In genomic region chr19:40442328-40443130, GRCh38 we compare ENCODE assay signal across 1 cellular context.
TF ChIP-seq lines count a peak whose summit lies in the region.

No MANE protein-coding gene starts in this region.

TF ChIP-seq in HEK293, 187 proteins besides CTCF, POLR2A, EP300 and RAD21 (continued from another document and continues in another):
- TF ChIP-seq ZFP69B (tag by site-specific recombination; IDR thresholded peaks at IDR 0.05), result peak; percentile 70
- peak; percentile 34 for TF ChIP-seq ZNF600 (tag by site-specific recombination; IDR thresholded peaks at IDR 0.05)
- peak; percentile 86 for TF ChIP-seq ZNF394 (tag by site-specific recombination; IDR thresholded peaks at IDR 0.05; ENCODE audit: borderline replicate concordance)
- TF ChIP-seq SCRT2 (tag by site-specific recombination; IDR thresholded peaks at IDR 0.05), result no peak; the same call in 1 of the 2 replicates
- TF ChIP-seq ZNF664 (tag by site-specific recombination; IDR thresholded peaks at IDR 0.05), result peak; percentile 100
- peak; percentile 55; the same call in 1 of the 2 replicates for TF ChIP-seq ZFP37 (tag by site-specific recombination; IDR thresholded peaks at IDR 0.05)
- TF ChIP-seq ZNF830 (tag by site-specific recombination; IDR thresholded peaks at IDR 0.05; ENCODE audit: low read depth), result no peak
- no peak for TF ChIP-seq ZNF211 (tag by site-specific recombination; IDR thresholded peaks at IDR 0.05; ENCODE audit: low read depth)
- no peak for TF ChIP-seq ZNF202 (tag by site-specific recombination; IDR thresholded peaks at IDR 0.05; ENCODE audit: borderline replicate concordance)
- peak; percentile 84 for TF ChIP-seq ZSCAN30 (tag by site-specific recombination; IDR thresholded peaks at IDR 0.05)
- no peak for TF ChIP-seq ZNF433 (tag by site-specific recombination; IDR thresholded peaks at IDR 0.05; ENCODE audit: low read depth)
- no peak for TF ChIP-seq BCL11B (tag by site-specific recombination; IDR thresholded peaks at IDR 0.05; ENCODE audit: low read depth)
- TF ChIP-seq OSR2 (tag by site-specific recombination; IDR thresholded peaks at IDR 0.05), result peak; percentile 91
- TF ChIP-seq, protein P1, sequence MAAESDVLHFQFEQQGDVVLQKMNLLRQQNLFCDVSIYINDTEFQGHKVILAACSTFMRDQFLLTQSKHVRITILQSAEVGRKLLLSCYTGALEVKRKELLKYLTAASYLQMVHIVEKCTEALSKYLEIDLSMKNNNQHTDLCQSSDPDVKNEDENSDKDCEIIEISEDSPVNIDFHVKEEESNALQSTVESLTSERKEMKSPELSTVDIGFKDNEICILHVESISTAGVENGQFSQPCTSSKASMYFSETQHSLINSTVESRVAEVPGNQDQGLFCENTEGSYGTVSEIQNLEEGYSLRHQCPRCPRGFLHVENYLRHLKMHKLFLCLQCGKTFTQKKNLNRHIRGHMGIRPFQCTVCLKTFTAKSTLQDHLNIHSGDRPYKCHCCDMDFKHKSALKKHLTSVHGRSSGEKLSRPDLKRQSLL (tag by site-specific recombination; IDR thresholded peaks at IDR 0.05), result 0 out of 2 replicates have a peak, but pooled peaks have one; percentile 25
- TF ChIP-seq ZNF366 (tag by site-specific recombination; conservative IDR thresholded peaks at IDR 0.05), result no peak
- no peak for TF ChIP-seq ZNF426 (tag by site-specific recombination; IDR thresholded peaks at IDR 0.05)
- TF ChIP-seq ELK4 (IDR thresholded peaks at IDR 0.05; ENCODE audit: borderline replicate concordance, low read depth, low read length), result no peak
- no peak for TF ChIP-seq ZNF670 (tag by site-specific recombination; IDR thresholded peaks at IDR 0.05; ENCODE audit: low read depth)
- no peak for TF ChIP-seq ZNF544 (tag by site-specific recombination; IDR thresholded peaks at IDR 0.05)
- TF ChIP-seq ZNF76 (tag by site-specific recombination; IDR thresholded peaks at IDR 0.05; ENCODE audit: borderline replicate concordance, low read depth), result no peak
- TF ChIP-seq ZNF184 (tag by site-specific recombination; IDR thresholded peaks at IDR 0.05), result peak; percentile 12; the same call in 1 of the 2 replicates
- no peak for TF ChIP-seq ZNF777 (tag by site-specific recombination; IDR thresholded peaks at IDR 0.05; ENCODE audit: borderline replicate concordance)
- no peak for TF ChIP-seq ZNF214 (tag by site-specific recombination; IDR thresholded peaks at IDR 0.05; ENCODE audit: borderline replicate concordance)
- TF ChIP-seq, protein P2, sequence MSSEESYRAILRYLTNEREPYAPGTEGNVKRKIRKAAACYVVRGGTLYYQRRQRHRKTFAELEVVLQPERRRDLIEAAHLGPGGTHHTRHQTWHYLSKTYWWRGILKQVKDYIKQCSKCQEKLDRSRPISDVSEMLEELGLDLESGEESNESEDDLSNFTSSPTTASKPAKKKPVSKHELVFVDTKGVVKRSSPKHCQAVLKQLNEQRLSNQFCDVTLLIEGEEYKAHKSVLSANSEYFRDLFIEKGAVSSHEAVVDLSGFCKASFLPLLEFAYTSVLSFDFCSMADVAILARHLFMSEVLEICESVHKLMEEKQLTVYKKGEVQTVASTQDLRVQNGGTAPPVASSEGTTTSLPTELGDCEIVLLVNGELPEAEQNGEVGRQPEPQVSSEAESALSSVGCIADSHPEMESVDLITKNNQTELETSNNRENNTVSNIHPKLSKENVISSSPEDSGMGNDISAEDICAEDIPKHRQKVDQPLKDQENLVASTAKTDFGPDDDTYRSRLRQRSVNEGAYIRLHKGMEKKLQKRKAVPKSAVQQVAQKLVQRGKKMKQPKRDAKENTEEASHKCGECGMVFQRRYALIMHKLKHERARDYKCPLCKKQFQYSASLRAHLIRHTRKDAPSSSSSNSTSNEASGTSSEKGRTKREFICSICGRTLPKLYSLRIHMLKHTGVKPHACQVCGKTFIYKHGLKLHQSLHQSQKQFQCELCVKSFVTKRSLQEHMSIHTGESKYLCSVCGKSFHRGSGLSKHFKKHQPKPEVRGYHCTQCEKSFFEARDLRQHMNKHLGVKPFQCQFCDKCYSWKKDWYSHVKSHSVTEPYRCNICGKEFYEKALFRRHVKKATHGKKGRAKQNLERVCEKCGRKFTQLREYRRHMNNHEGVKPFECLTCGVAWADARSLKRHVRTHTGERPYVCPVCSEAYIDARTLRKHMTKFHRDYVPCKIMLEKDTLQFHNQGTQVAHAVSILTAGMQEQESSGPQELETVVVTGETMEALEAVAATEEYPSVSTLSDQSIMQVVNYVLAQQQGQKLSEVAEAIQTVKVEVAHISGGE (tag by site-specific recombination; conservative IDR thresholded peaks at IDR 0.05; ENCODE audit: low read depth), result no peak
- no peak for TF ChIP-seq ZNF391 (tag by site-specific recombination; IDR thresholded peaks at IDR 0.05; ENCODE audit: borderline replicate concordance, low read depth)
- TF ChIP-seq ZNF692 (tag by site-specific recombination; IDR thresholded peaks at IDR 0.05), result no peak; the same call in 1 of the 2 replicates
- no peak for TF ChIP-seq ZNF596 (tag by site-specific recombination; IDR thresholded peaks at IDR 0.05)
- no peak for TF ChIP-seq ZNF133 (tag by site-specific recombination; IDR thresholded peaks at IDR 0.05)
- TF ChIP-seq ZBTB17 (tag by site-specific recombination; IDR thresholded peaks at IDR 0.05), result peak; percentile 83
- TF ChIP-seq TSHZ1 (tag by site-specific recombination; IDR thresholded peaks at IDR 0.05; ENCODE audit: borderline replicate concordance), result no peak
- no peak for TF ChIP-seq ZNF654 (tag by site-specific recombination; IDR thresholded peaks at IDR 0.05; ENCODE audit: low read depth)
- TF ChIP-seq ZNF501 (tag by site-specific recombination; IDR thresholded peaks at IDR 0.05), result peak; percentile 12; the same call in 1 of the 2 replicates
- no peak for TF ChIP-seq KLF7 (tag by site-specific recombination; IDR thresholded peaks at IDR 0.05; ENCODE audit: borderline replicate concordance)
- no peak for TF ChIP-seq ZNF624 (tag by site-specific recombination; IDR thresholded peaks at IDR 0.05)
- TF ChIP-seq, protein P3, sequence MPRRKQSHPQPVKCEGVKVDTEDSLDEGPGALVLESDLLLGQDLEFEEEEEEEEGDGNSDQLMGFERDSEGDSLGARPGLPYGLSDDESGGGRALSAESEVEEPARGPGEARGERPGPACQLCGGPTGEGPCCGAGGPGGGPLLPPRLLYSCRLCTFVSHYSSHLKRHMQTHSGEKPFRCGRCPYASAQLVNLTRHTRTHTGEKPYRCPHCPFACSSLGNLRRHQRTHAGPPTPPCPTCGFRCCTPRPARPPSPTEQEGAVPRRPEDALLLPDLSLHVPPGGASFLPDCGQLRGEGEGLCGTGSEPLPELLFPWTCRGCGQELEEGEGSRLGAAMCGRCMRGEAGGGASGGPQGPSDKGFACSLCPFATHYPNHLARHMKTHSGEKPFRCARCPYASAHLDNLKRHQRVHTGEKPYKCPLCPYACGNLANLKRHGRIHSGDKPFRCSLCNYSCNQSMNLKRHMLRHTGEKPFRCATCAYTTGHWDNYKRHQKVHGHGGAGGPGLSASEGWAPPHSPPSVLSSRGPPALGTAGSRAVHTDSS (tag by site-specific recombination; IDR thresholded peaks at IDR 0.05), result no peak
- TF ChIP-seq ZNF324 (tag by site-specific recombination; IDR thresholded peaks at IDR 0.05), result no peak
- TF ChIP-seq SP7 (tag by site-specific recombination; IDR thresholded peaks at IDR 0.05), result peak; percentile 55
- TF ChIP-seq ZNF266 (tag by site-specific recombination; IDR thresholded peaks at IDR 0.05; ENCODE audit: low read depth), result no peak
- no peak for TF ChIP-seq YY2 (tag by site-specific recombination; IDR thresholded peaks at IDR 0.05)
- TF ChIP-seq, protein P4, sequence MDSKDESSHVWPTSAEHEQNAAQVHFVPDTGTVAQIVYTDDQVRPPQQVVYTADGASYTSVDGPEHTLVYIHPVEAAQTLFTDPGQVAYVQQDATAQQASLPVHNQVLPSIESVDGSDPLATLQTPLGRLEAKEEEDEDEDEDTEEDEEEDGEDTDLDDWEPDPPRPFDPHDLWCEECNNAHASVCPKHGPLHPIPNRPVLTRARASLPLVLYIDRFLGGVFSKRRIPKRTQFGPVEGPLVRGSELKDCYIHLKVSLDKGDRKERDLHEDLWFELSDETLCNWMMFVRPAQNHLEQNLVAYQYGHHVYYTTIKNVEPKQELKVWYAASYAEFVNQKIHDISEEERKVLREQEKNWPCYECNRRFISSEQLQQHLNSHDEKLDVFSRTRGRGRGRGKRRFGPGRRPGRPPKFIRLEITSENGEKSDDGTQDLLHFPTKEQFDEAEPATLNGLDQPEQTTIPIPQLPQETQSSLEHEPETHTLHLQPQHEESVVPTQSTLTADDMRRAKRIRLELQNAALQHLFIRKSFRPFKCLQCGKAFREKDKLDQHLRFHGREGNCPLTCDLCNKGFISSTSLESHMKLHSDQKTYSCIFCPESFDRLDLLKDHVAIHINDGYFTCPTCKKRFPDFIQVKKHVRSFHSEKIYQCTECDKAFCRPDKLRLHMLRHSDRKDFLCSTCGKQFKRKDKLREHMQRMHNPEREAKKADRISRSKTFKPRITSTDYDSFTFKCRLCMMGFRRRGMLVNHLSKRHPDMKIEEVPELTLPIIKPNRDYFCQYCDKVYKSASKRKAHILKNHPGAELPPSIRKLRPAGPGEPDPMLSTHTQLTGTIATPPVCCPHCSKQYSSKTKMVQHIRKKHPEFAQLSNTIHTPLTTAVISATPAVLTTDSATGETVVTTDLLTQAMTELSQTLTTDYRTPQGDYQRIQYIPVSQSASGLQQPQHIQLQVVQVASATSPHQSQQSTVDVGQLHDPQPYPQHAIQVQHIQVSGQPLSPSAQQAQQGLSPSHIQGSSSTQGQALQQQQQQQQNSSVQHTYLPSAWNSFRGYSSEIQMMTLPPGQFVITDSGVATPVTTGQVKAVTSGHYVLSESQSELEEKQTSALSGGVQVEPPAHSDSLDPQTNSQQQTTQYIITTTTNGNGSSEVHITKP (tag by site-specific recombination; IDR thresholded peaks at IDR 0.05), result no peak
- TF ChIP-seq ZNF660 (tag by site-specific recombination; IDR thresholded peaks at IDR 0.05), result peak; percentile 86
- peak; percentile 90 for TF ChIP-seq MZF1 (tag by site-specific recombination; IDR thresholded peaks at IDR 0.05; ENCODE audit: borderline replicate concordance)
- TF ChIP-seq RBAK (tag by site-specific recombination; IDR thresholded peaks at IDR 0.05), result no peak
- peak; percentile 63; the same call in 1 of the 2 replicates for TF ChIP-seq ZNF121 (tag by site-specific recombination; IDR thresholded peaks at IDR 0.05)
- TF ChIP-seq ZXDB (tag by site-specific recombination; IDR thresholded peaks at IDR 0.05), result no peak
- no peak for TF ChIP-seq ZBTB49 (tag by site-specific recombination; IDR thresholded peaks at IDR 0.05; ENCODE audit: low read depth)
- no peak for TF ChIP-seq ZNF768 (tag by site-specific recombination; IDR thresholded peaks at IDR 0.05)
- TF ChIP-seq ZNF311 (tag by site-specific recombination; IDR thresholded peaks at IDR 0.05; ENCODE audit: borderline replicate concordance), result no peak
- no peak for TF ChIP-seq ZNF837 (tag by site-specific recombination; IDR thresholded peaks at IDR 0.05)
